1 cellular context compared by ENCODE assay signal in the genomic region with DNA sequence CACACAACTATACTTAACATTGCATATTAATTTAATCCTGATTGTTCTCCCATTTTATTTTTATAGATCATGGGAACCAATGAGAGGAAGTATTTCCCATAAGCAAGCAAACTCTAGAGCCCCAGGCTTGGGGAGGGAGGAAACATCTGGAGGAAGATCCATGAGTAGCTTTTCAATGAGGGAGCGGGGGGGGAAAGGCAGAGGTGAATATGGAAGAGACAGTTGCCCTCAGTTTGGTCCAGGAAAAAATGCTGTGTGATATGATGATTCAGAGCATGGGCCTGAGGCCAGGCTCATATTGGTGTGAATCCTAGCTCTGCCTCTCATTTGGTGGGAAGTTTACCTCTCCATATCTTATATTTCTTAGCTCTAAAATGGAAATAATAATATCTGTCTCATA.
TF ChIP-seq lines count a peak whose summit lies in the region.

No MANE protein-coding gene starts in this region.

TF ChIP-seq in IMR-90, 13 proteins besides CTCF, POLR2A, EP300 and RAD21:
- TF ChIP-seq BHLHE40 (IDR thresholded peaks at IDR 0.05; ENCODE audit: low read depth, low read length) (no peak), NFE2L2 (IDR thresholded peaks at IDR 0.05; ENCODE audit: low read depth, low read length) (no peak), MAZ (IDR thresholded peaks at IDR 0.05; ENCODE audit: borderline replicate concordance, low read depth, low read length) (no peak), CHD1 (IDR thresholded peaks at IDR 0.05; ENCODE audit: low read depth, low read length) (no peak), SMC3 (IDR thresholded peaks at IDR 0.05; ENCODE audit: low read depth, low read length) (no peak), MXI1 (IDR thresholded peaks at IDR 0.05; ENCODE audit: borderline replicate concordance, low read depth, low read length) (no peak), CEBPB (IDR thresholded peaks at IDR 0.05; ENCODE audit: low read depth, low read length) (no peak), RCOR1 (IDR thresholded peaks at IDR 0.05; ENCODE audit: insufficient replicate concordance, low read length) (no peak), MAFK (IDR thresholded peaks at IDR 0.05; ENCODE audit: low read depth, low read length) (no peak), RFX5 (IDR thresholded peaks at IDR 0.05; ENCODE audit: low read depth, low read length) (no peak), FOS (IDR thresholded peaks at IDR 0.05; ENCODE audit: low read depth, low read length) (no peak)
- TF ChIP-seq, protein P1, sequence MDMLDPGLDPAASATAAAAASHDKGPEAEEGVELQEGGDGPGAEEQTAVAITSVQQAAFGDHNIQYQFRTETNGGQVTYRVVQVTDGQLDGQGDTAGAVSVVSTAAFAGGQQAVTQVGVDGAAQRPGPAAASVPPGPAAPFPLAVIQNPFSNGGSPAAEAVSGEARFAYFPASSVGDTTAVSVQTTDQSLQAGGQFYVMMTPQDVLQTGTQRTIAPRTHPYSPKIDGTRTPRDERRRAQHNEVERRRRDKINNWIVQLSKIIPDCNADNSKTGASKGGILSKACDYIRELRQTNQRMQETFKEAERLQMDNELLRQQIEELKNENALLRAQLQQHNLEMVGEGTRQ (IDR thresholded peaks at IDR 0.05; ENCODE audit: low read depth, low read length), result no peak
- TF ChIP-seq, protein P2, sequence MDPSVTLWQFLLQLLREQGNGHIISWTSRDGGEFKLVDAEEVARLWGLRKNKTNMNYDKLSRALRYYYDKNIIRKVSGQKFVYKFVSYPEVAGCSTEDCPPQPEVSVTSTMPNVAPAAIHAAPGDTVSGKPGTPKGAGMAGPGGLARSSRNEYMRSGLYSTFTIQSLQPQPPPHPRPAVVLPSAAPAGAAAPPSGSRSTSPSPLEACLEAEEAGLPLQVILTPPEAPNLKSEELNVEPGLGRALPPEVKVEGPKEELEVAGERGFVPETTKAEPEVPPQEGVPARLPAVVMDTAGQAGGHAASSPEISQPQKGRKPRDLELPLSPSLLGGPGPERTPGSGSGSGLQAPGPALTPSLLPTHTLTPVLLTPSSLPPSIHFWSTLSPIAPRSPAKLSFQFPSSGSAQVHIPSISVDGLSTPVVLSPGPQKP (IDR thresholded peaks at IDR 0.05; ENCODE audit: borderline replicate concordance, low read depth, low read length), result no peak
